Comparison of ENCODE assay signal across 24 cellular contexts in the genomic region with DNA sequence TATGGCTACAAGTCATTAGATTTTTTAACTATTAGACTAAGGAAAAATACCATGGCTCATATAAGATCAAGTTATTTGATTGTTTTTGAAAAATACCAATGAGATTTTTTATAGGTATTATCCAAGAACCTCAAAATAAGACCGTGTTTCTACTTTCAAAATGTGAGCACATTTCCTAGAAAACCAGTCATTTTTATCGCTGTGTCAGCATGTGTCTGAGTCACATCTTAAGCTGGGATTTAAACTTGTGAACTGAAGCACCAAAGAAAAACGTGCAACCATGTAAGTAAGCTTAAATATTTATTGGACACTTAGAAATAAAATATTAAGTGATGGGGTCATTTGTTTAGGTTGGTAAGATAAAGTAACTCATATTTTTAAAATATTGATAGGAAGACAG.
"Had no signal": no experiment of that assay in that cellular context is flagged by ENCODE, and none has a peak within 500 bp of the region (broad histone marks: within the 10 kb centered on the region; RNA-seq: fewer than 3 reads in every experiment).

No MANE protein-coding gene starts in this region.

- ATAC-seq: activated naive CD4-positive, alpha-beta T cell treated with anti-CD3 and anti-CD28 coated beads, Interleukin-2, amount 50 U/mL, for 72 hours; activated naive CD8-positive, alpha-beta T cell treated with anti-CD3 and anti-CD28 coated beads, Interleukin-2, amount 50 U/mL, for 24 hours; activated T-cell treated with anti-CD3 and anti-CD28 coated beads, Interleukin-2, amount 50 U/mL, for 4 hours; PC-3 had no signal

- H3K9me3 ChIP-seq: MG63 had no signal

- H3K4me3 ChIP-seq: MG63 had no signal

- FAIRE-seq: astrocyte, RCC 7860 had no signal

- DNase-seq: activated B cell treated with CpG ODN at 0.5 μM for 24 hours; activated CD4-positive, alpha-beta memory T cell treated with anti-CD3 and anti-CD28 coated beads for 36 hours; activated CD4-positive, alpha-beta T cell treated with anti-CD3 and anti-CD28 coated beads for 1 hour; activated CD4-positive, alpha-beta T cell treated with anti-CD3 and anti-CD28 coated beads, Interleukin-2, amount 10 ng/mL, durations not matched to agents 24 days and 14 days; activated CD8-positive, alpha-beta memory T cell treated with anti-CD3 and anti-CD28 coated beads for 24 hours; activated effector memory CD4-positive, alpha-beta T cell treated with anti-CD3 and anti-CD28 coated beads, Interleukin-2, amount 50 U/mL, for 16 hours; activated naive CD4-positive, alpha-beta T cell treated with Interleukin-2 at 50 U/mL for 16 hours; activated naive CD8-positive, alpha-beta T cell treated with anti-CD3 and anti-CD28 coated beads, Interleukin-2, amount 50 U/mL, for 24 hours; activated T-cell treated with anti-CD3 and anti-CD28 coated beads, Interleukin-2, amount 50 U/mL, for 4 hours; amygdala; MG63; MV-4-11; NCI-H1092 treated with DMSO at 0.1 percent for 48 hours; NCI-H1417 treated with DMSO at 0.1 percent for 48 hours; NCI-H1694 treated with DMSO at 0.1 percent for 48 hours; NCI-H2029 treated with DMSO at 0.1 percent for 48 hours; NCI-H345; NCI-H510A; NCI-H69; PC-3; SHP77 treated with DMSO at 0.1 percent for 48 hours had no signal

- H3K36me3 ChIP-seq: MG63 had no signal

- H3K27me3 ChIP-seq: MG63 had no signal
